In genomic region chr15:57218826-57219576, GRCh38 we compare ENCODE assay signal across 9 cellular contexts.
A peak's percentile ranks its signal among the peaks of the same experiment; 100 is the strongest.
DNase-seq lines count a peak whose midpoint lies in the region; ATAC-seq and TF ChIP-seq lines count a peak whose summit lies in the region.
"Had no signal": no experiment of that assay in that cellular context is flagged by ENCODE, and none has a peak within 500 bp of the region (broad histone marks: within the 10 kb centered on the region; RNA-seq: fewer than 3 reads in every experiment).

No MANE protein-coding gene starts in this region.

- peak overlapping the region; percentile 29 for H3K27ac Mint-ChIP-seq in progenitor cell of endocrine pancreas

- intact Hi-C loops in thyroid gland (cut with DNase I): loop anchor here (10.0 kb wide), 1 partner anchor 74 kb away; no protein-coding TSS in a partner anchor

- TF ChIP-seq CTCF in progenitor cell of endocrine pancreas (IDR thresholded peaks at IDR 0.05; ENCODE audit: unreplicated experiment) (no peak), thyroid gland (IDR thresholded peaks at IDR 0.05) (no peak)

- H3K4me1 Mint-ChIP-seq in progenitor cell of endocrine pancreas (ENCODE audit: low read depth): peaks cover 49% of the 10 kb centered on the region

- H3K4me3 ChIP-seq in ectodermal cell (ENCODE audit: insufficient read depth, low read depth, low read length): peak overlapping the region; percentile 38
- no peak overlapping the region for H3K4me3 ChIP-seq in thyroid gland (replicated peaks in 1 of 3)
- H3K4me3 ChIP-seq: psoas muscle had no signal

- WGBS in ectodermal cell, 2 experiments: 77% methylated on average over 2 of the region's 2 CpGs; no CpG with 5 or more reads in 1 of the 2 experiments
- WGBS in thyroid gland, 2 donors: 86% methylated on average over 2 of the region's 2 CpGs

- H3K4me1 ChIP-seq in ectodermal cell (ENCODE audit: control insufficient read depth, insufficient read depth, low read length) (peaks cover 37% of the 10 kb centered on the region), thyroid gland (peaks cover 7 to 10% of the 10 kb centered on the region in 2 donors)

- H3K27ac ChIP-seq in ectodermal cell (ENCODE audit: insufficient read depth, low read depth, low read length, poor library complexity, severe bottlenecking): no peak overlapping the region
- no peak overlapping the region for H3K27ac ChIP-seq in thyroid gland
- H3K27ac ChIP-seq: psoas muscle had no signal

- H3K9me3 ChIP-seq in ectodermal cell (ENCODE audit: control insufficient read depth, low read length) (no peaks in the 10 kb centered on the region), thyroid gland (no peaks in the 10 kb centered on the region)
- H3K9me3 ChIP-seq: psoas muscle had no signal

- ATAC-seq in HG03108 (IDR thresholded peaks at IDR 0.05; ENCODE audit: unreplicated experiment) (no peak), GM19023 (IDR thresholded peaks at IDR 0.05; ENCODE audit: unreplicated experiment) (no peak)

- H3K27me3 Mint-ChIP-seq in progenitor cell of endocrine pancreas: no peaks in the 10 kb centered on the region

- H3K4me3 Mint-ChIP-seq in progenitor cell of endocrine pancreas (ENCODE audit: low read depth): peak overlapping the region; percentile 38

- H3K36me3 ChIP-seq in ectodermal cell (ENCODE audit: control insufficient read depth, insufficient read depth, low read length) (no peaks in the 10 kb centered on the region), thyroid gland (no peaks in the 10 kb centered on the region)

- no peaks in the 10 kb centered on the region for H3K9me3 Mint-ChIP-seq in progenitor cell of endocrine pancreas (ENCODE audit: low read depth)

- no peak for TF ChIP-seq POLR2A in thyroid gland (IDR thresholded peaks at IDR 0.05)

- no peaks in the 10 kb centered on the region for H3K36me3 Mint-ChIP-seq in progenitor cell of endocrine pancreas (ENCODE audit: insufficient read depth)

- H3K27me3 ChIP-seq in ectodermal cell (ENCODE audit: control insufficient read depth, insufficient read depth, low read length, poor library complexity, severe bottlenecking) (no peaks in the 10 kb centered on the region), thyroid gland (no peaks in the 10 kb centered on the region)

- peak; percentile 87 for DNase-seq in HCEC 1CT
- peak; percentile 78 for DNase-seq in NCI-H446 treated with DMSO at 0.1 percent for 48 hours (lab: John Stamatoyannopoulos, UW)
- DNase-seq in progenitor cell of endocrine pancreas (ENCODE audit: low spot score, unreplicated experiment): no peak
- no peak for DNase-seq in thyroid gland
- DNase-seq in HK-2 (ENCODE audit: unreplicated experiment): no peak
- DNase-seq: psoas muscle had no signal

Comparison
In these comparisons a context has a peak if more than half of its experiments do, and no peak if none do; other contexts are left out.
1. DNase-seq: peak in HCEC 1CT (single experiment) and NCI-H446 treated with DMSO at 0.1 percent for 48 hours (single experiment); none in progenitor cell of endocrine pancreas (single experiment), thyroid gland (0 of 2) and HK-2 (single experiment).